In the genomic region with DNA sequence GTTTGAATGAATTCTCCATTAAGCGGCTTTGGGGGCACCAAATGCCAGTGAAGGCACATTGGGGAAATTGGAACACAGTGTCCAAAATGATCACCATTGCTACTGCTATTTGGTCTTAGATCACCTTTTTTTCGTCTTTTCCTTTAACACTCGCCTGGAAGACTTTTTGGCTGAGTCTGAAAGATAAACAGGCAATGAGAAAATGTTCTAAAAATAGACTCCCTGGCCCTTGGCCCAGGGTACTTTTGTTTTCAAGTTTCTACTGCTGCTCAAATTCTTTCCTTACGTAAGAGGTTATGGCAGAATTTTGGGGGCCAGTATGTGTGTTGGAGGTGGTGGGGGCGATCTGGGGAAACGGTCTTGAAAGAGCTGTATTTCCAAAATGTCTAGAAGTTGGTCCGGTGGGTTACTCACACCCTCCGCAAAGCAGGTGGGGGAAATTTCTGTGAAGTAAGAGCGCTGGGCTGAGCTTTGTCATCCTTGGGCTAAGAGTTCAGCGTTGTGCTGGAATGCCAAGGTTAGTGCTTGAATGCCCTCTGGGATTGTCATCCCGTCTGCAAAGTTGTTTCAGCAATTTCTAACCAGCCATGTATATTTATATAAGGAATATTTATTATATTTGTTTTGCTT, we compare ENCODE assay signal across 9 cellular contexts. TPM values are rescaled to one million over a fixed set of nuclear protein-coding genes. Genes with fewer than 3 reads are reported as not detected.
DNase-seq lines count a peak whose midpoint lies in the region; ATAC-seq and TF ChIP-seq lines count a peak whose summit lies in the region.
"Had no signal": no experiment of that assay in that cellular context is flagged by ENCODE, and none has a peak within 500 bp of the region (broad histone marks: within the 10 kb centered on the region; RNA-seq: fewer than 3 reads in every experiment).

No MANE protein-coding gene starts in this region.

- peak; percentile 70 for DNase-seq in ACHN
- peak; percentile 83 for DNase-seq in kidney tubule cell (ENCODE audit: low spot score)
- peak; percentile 74 for DNase-seq in stromal cell of bone marrow (ENCODE audit: low read depth)
- no peak for DNase-seq in NCI-H187 treated with DMSO at 0.1 percent for 48 hours (lab: John Stamatoyannopoulos, UW)
- DNase-seq in HK-2 (ENCODE audit: unreplicated experiment) = no peak

- H3K4me1 Mint-ChIP-seq in brain = peaks cover 51% of the 10 kb centered on the region

- no peak for TF ChIP-seq CTCF in brain (conservative IDR thresholded peaks at IDR 0.05)

- ATAC-seq in GM18868 (IDR thresholded peaks at IDR 0.05; ENCODE audit: unreplicated experiment) = no peak

- no peaks in the 10 kb centered on the region for H3K36me3 Mint-ChIP-seq in brain

- peaks cover 18% of the 10 kb centered on the region; the same call in 1 of the 2 replicates for H3K27me3 ChIP-seq in HUES64 (ENCODE audit: insufficient read depth, low read length)

- H3K4me1 ChIP-seq in HUES64 (ENCODE audit: insufficient read depth, low read length) = peaks cover 34% of the 10 kb centered on the region

- H3K4me3 ChIP-seq in HUES64 (ENCODE audit: low read length) = peak overlapping the region; percentile 91

- peaks cover 0 to 2% (median 0%) of the 10 kb centered on the region in 5 experiments for H3K9me3 Mint-ChIP-seq in brain

- H3K27ac Mint-ChIP-seq in brain = peak overlapping the region in 4 of 5 experiments; percentile 54 to 97 (median 86)

- H3K27me3 Mint-ChIP-seq in brain = peaks cover 25% of the 10 kb centered on the region

- in situ Hi-C loops in ACHN (cut with HindIII; ENCODE audit: low pct_ligation_motif_present, low pct_unique_long_range_greater_than_20kb, low sequenced_read_pairs) = no loop called here

- 73% methylated on average over 11 of the region's 11 CpGs for WGBS in HUES64

- H3K4me3 Mint-ChIP-seq in brain = peak overlapping the region; percentile 92 to 96 (median 94)

- no peak overlapping the region for H3K27ac ChIP-seq in HUES64 (ENCODE audit: low read depth, low read length)

- peak overlapping the region; percentile 91 for H3K9ac ChIP-seq in HUES64 (ENCODE audit: low read depth, low read length)

- H3K9me3 ChIP-seq in HUES64 (ENCODE audit: insufficient read depth, low read depth, low read length) = no peaks in the 10 kb centered on the region

- no peaks in the 10 kb centered on the region for H3K36me3 ChIP-seq in HUES64 (ENCODE audit: insufficient read depth, low read length)

RNA-seq across cellular contexts. Expression of gene ITPRIP, which starts 1.3 kb away (rescaled TPM):
- polyA plus RNA-seq in HUES64 (2013, experiment 1 of 2) = 13.1 TPM
- 11.5 TPM for polyA plus RNA-seq in HUES64 (2013, experiment 2 of 2)
- 19.8 TPM for polyA plus RNA-seq in brain (ENCODE audit: insufficient read depth, low read depth, low replicate concordance)

RNA-seq across cellular contexts. Expression of gene CFAP58, which starts 14.0 kb away (rescaled TPM):
- 0.45 TPM for polyA plus RNA-seq in HUES64 (2013, experiment 1 of 2)
- polyA plus RNA-seq in HUES64 (2013, experiment 2 of 2) = 0.57 TPM
- polyA plus RNA-seq in brain (ENCODE audit: insufficient read depth, low read depth, low replicate concordance) = 0.37 TPM
- polyA plus RNA-seq: neural cell had no signal

Comparison
In these comparisons a context has a peak if more than half of its experiments do, and no peak if none do; other contexts are left out.
1. DNase-seq: peak in ACHN (single experiment), kidney tubule cell (single experiment) and stromal cell of bone marrow (single experiment); none in NCI-H187 treated with DMSO at 0.1 percent for 48 hours (single experiment) and HK-2 (single experiment).